9 cellular contexts compared by ENCODE assay signal in the genomic region with DNA sequence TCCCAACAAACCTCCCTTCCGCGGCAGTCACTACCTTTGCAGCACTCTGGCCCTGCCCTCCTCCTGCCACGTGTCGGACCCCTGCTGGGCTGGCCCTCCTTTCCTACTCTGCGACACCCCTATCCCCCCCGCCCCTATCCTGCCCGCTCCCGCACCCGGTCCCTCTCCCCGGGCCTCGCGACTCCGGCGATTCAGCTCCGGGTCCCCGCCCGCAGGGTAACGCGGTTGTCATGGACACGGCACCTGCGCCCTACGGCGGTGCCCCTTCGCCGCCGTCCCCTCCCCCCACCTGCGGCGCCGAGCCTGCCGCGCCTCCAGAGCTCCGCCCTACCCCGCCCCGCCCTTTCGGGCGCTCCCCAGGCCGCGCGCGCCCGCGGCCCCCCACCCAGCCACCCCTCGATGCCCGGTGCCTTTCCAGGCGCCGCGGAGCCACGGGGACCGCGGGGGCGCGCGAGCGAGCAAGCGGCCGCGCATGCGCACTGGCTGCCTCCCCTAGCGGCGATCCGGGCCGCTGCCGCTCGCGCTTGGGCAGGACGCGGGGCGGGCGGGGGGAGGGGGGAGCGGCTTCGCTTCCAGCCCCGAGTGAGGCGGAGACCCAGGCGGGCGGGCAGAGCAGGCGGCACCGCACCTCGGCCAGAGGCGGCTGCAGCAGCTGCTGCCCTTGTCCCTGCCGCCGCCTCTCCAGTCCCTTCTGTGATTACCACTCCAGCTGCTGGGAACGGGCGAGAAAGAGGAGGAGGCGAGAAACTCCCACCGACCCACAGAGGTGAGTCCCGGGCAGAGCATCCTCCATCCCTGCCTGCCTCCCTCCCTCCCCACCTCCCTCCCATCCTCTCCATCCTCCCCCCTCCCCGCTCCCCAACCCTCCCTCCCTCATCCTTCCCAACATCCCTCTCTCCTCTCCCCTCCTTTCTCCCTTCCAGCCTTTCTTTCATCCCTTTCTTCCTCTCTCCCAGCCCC. TPM values are rescaled to one million over a fixed set of nuclear protein-coding genes. Genes with fewer than 3 reads are reported as not detected.
DNase-seq lines count a peak whose midpoint lies in the region; FAIRE-seq and TF ChIP-seq lines count a peak whose summit lies in the region.
"Had no signal": no experiment of that assay in that cellular context is flagged by ENCODE, and none has a peak within 500 bp of the region (broad histone marks: within the 10 kb centered on the region; RNA-seq: fewer than 3 reads in every experiment).

A gene (plus strand): TSS at position 610 of the 960 bp plus-strand sequence.

- H3K27ac Mint-ChIP-seq in mesothelial cell of epicardium (peak within 1 kb of the TSS; percentile 53), type B pancreatic cell (peak within 1 kb of the TSS; percentile 44)

- H3K27me3 ChIP-seq in HUES6 (ENCODE audit: control insufficient read depth, insufficient read depth, low read length) (peaks cover 36% of the 10 kb centered on the region), endocrine pancreas (ENCODE audit: control insufficient read depth, insufficient read depth, low read length) (no peaks in the 10 kb centered on the region)

- no peaks in the 10 kb centered on the region for H3K36me3 Mint-ChIP-seq in mesothelial cell of epicardium
- no peaks in the 10 kb centered on the region for H3K36me3 Mint-ChIP-seq in type B pancreatic cell

- no peaks in the 10 kb centered on the region for H3K9me3 Mint-ChIP-seq in mesothelial cell of epicardium
- peaks cover 5% of the 10 kb centered on the region for H3K9me3 Mint-ChIP-seq in type B pancreatic cell

- H3K9me3 ChIP-seq in HUES6 (ENCODE audit: control insufficient read depth, insufficient read depth, low read depth, low read length) (no peaks in the 10 kb centered on the region), endocrine pancreas (ENCODE audit: control insufficient read depth, low read length) (no peaks in the 10 kb centered on the region)

- TF ChIP-seq CTCF in mesothelial cell of epicardium (IDR thresholded peaks at IDR 0.05; ENCODE audit: unreplicated experiment) (no peak), type B pancreatic cell (conservative IDR thresholded peaks at IDR 0.05) (peak; percentile 74)

- H3K4me3 Mint-ChIP-seq in mesothelial cell of epicardium = peak within 1 kb of the TSS; percentile 81
- peak within 1 kb of the TSS; percentile 89 for H3K4me3 Mint-ChIP-seq in type B pancreatic cell

- H3K4me3 ChIP-seq in HUES6 (ENCODE audit: low read depth, low read length) = peak within 1 kb of the TSS; percentile 88
- peak within 1 kb of the TSS; percentile 75 for H3K4me3 ChIP-seq in endocrine pancreas (ENCODE audit: control insufficient read depth, insufficient read depth, low read length)

- peaks cover 62% of the 10 kb centered on the region for H3K27me3 Mint-ChIP-seq in mesothelial cell of epicardium (ENCODE audit: low read depth)
- H3K27me3 Mint-ChIP-seq in type B pancreatic cell = peaks cover 40% of the 10 kb centered on the region

- DNase-seq in activated T-cell treated with anti-CD3 and anti-CD28 coated beads for 48 hours (ENCODE audit: low read depth) = peak; percentile 35
- no peak for DNase-seq in activated T-cell treated with anti-CD3 and anti-CD28 coated beads for 4 hours
- DNase-seq in RCC 7860 (ENCODE audit: low spot score) = peak; percentile 25
- DNase-seq in mesothelial cell of epicardium (ENCODE audit: low spot score in 2 of 2, unreplicated experiment in 2 of 2) = peak; percentile 75 to 82
- DNase-seq in type B pancreatic cell (ENCODE audit: extremely low spot score, unreplicated experiment) = peak; percentile 89
- no peak for DNase-seq in NOMO-1 treated with dmso at 0.1 percent for 144 hours (lab: John Stamatoyannopoulos, UW; ENCODE audit: unreplicated experiment)

- H3K27ac ChIP-seq in HUES6 (ENCODE audit: low read depth, low read length) = no peak within 1 kb of the TSS

- H3K4me1 ChIP-seq in HUES6 (ENCODE audit: control insufficient read depth, insufficient read depth, low read length) (peaks cover 10% of the 10 kb centered on the region), endocrine pancreas (ENCODE audit: control insufficient read depth, insufficient read depth, low read length) (peaks cover 3% of the 10 kb centered on the region)

- H3K4me1 Mint-ChIP-seq in mesothelial cell of epicardium (peaks cover 8% of the 10 kb centered on the region), type B pancreatic cell (ENCODE audit: unreplicated experiment) (peaks cover 11% of the 10 kb centered on the region)

- FAIRE-seq in RCC 7860 (lab: Jason Lieb, UNC) = no peak

- H3K36me3 ChIP-seq in HUES6 (ENCODE audit: control insufficient read depth, insufficient read depth, low read length) = no peaks in the 10 kb centered on the region
- no peaks in the 10 kb centered on the region for H3K36me3 ChIP-seq in endocrine pancreas (ENCODE audit: control insufficient read depth, insufficient read depth, low read length)

- H3K9ac ChIP-seq in HUES6 (ENCODE audit: low read length) = no peak within 1 kb of the TSS
- peak within 1 kb of the TSS; percentile 73 for H3K9ac ChIP-seq in endocrine pancreas (ENCODE audit: control insufficient read depth, insufficient read depth, low read length)

RNA-seq across cellular contexts. Expression of the gene that starts here (rescaled TPM):
- 4.9 to 5.7 TPM (median 5.1 TPM) in 3 replicates for total RNA-seq in mesothelial cell of epicardium
- total RNA-seq in type B pancreatic cell (ENCODE audit: low replicate concordance) = 3.2 and 15.0 TPM in 2 replicates
- total RNA-seq: activated CD8-positive, alpha-beta memory T cell treated with anti-CD3 and anti-CD28 coated beads for 36 hours had no signal

Comparison
In these comparisons a context has a peak if more than half of its experiments do, and no peak if none do; other contexts are left out.
1. DNase-seq: peak in activated T-cell treated with anti-CD3 and anti-CD28 coated beads for 48 hours (single experiment), RCC 7860 (single experiment), mesothelial cell of epicardium (2 of 2) and type B pancreatic cell (single experiment); none in activated T-cell treated with anti-CD3 and anti-CD28 coated beads for 4 hours (single experiment) and NOMO-1 treated with dmso at 0.1 percent for 144 hours (single experiment).